Comparison of ENCODE assay signal across 15 cellular contexts in genomic region chr10:125977206-125977605, GRCh38.
DNase-seq lines count a peak whose midpoint lies in the region; ATAC-seq and TF ChIP-seq lines count a peak whose summit lies in the region.
"Had no signal": no experiment of that assay in that cellular context is flagged by ENCODE, and none has a peak within 500 bp of the region (broad histone marks: within the 10 kb centered on the region; RNA-seq: fewer than 3 reads in every experiment).

No MANE protein-coding gene starts in this region.

- no peak overlapping the region for H3K4me3 ChIP-seq in colonic mucosa
- H3K4me3 ChIP-seq: BLaER1 had no signal

- TF ChIP-seq CTCF in GM10248 (IDR thresholded peaks at IDR 0.05; ENCODE audit: control extremely low read depth, extremely low read depth, low read depth, missing control alignments) (peak; percentile 12), WTC11 (IDR thresholded peaks at IDR 0.05) (peak; percentile 10; the same call in 1 of the 2 replicates), colonic mucosa (IDR thresholded peaks at IDR 0.05) (no peak)

- peaks cover 17% of the 10 kb centered on the region for H3K4me1 Mint-ChIP-seq in WTC11
- H3K4me1 Mint-ChIP-seq in activated T-cell treated with anti-CD3 and anti-CD28 coated beads, Interleukin-2, amount 50 U/mL, for 4 hours (ENCODE audit: low read depth) = no peaks in the 10 kb centered on the region
- H3K4me1 Mint-ChIP-seq: activated naive CD8-positive, alpha-beta T cell treated with anti-CD3 and anti-CD28 coated beads, Interleukin-2, amount 50 U/mL, for 24 hours had no signal

- H3K27me3 Mint-ChIP-seq in WTC11 (ENCODE audit: low read depth) = no peaks in the 10 kb centered on the region
- peaks cover 3% of the 10 kb centered on the region for H3K27me3 Mint-ChIP-seq in activated T-cell treated with anti-CD3 and anti-CD28 coated beads, Interleukin-2, amount 50 U/mL, for 4 hours (ENCODE audit: low read depth)

- no peak overlapping the region for H3K9ac ChIP-seq in colonic mucosa (ENCODE audit: low read depth in 2 of 2, low read length in 2 of 2)
- H3K9ac ChIP-seq: BLaER1 had no signal

- no peaks in the 10 kb centered on the region for H3K27me3 ChIP-seq in colonic mucosa
- H3K27me3 ChIP-seq: BLaER1 had no signal

- peak; percentile 80 for ATAC-seq in WTC11
- no peak for ATAC-seq in activated T-cell treated with anti-CD3 and anti-CD28 coated beads, Interleukin-2, amount 50 U/mL, for 4 hours
- ATAC-seq: activated naive CD8-positive, alpha-beta T cell treated with anti-CD3 and anti-CD28 coated beads, Interleukin-2, amount 50 U/mL, for 24 hours; left lobe of liver had no signal

- H3K9me3 ChIP-seq in colonic mucosa = no peaks in the 10 kb centered on the region
- H3K9me3 ChIP-seq: BLaER1 had no signal

- no peak overlapping the region for H3K27ac ChIP-seq in colonic mucosa
- H3K27ac ChIP-seq: BLaER1 had no signal

- CTCF ChIA-PET in GM10248 (lab: Yijun Ruan, JAX) (interaction anchor here (1.0 to 2.0 kb wide), 3 partner anchors 43 to 527 kb away, joined by 3 to 7 read pairs (median 3); no protein-coding TSS in a partner anchor), WTC11 (lab: Charles Lee) (interaction anchor here (0.7 to 3.6 kb wide), 17 partner anchors 8 to 621 kb away, joined by 3 to 46 read pairs (median 4); partner anchors contain the start of genes ADAM12 and DHX32)

- H3K9me3 Mint-ChIP-seq in WTC11 = peaks cover 5% of the 10 kb centered on the region
- H3K9me3 Mint-ChIP-seq in activated T-cell treated with anti-CD3 and anti-CD28 coated beads, Interleukin-2, amount 50 U/mL, for 4 hours = no peaks in the 10 kb centered on the region
- H3K9me3 Mint-ChIP-seq: activated naive CD8-positive, alpha-beta T cell treated with anti-CD3 and anti-CD28 coated beads, Interleukin-2, amount 50 U/mL, for 24 hours; natural killer cell treated with Interleukin-12 subunit alpha and Interleukin-12 subunit beta and Interleukin-15 and Interleukin-18, amount 100 ng/mL, for 72 hours had no signal

- intact Hi-C loops in colonic mucosa (cut with DNase I) (no loop called here), posterior vena cava (cut with DNase I) (no loop called here)

- no peaks in the 10 kb centered on the region for H3K36me3 ChIP-seq in colonic mucosa
- H3K36me3 ChIP-seq: BLaER1 had no signal

- in situ Hi-C loops in KBM-7 (cut with MboI; ENCODE audit: low pct_unique_long_range_greater_than_20kb, low sequenced_read_pairs) = loop anchor here (25.0 kb wide), 1 partner anchor 535 kb away; no protein-coding TSS in a partner anchor

- no peak overlapping the region for H3K4me3 Mint-ChIP-seq in WTC11
- no peak overlapping the region for H3K4me3 Mint-ChIP-seq in activated T-cell treated with anti-CD3 and anti-CD28 coated beads, Interleukin-2, amount 50 U/mL, for 4 hours
- H3K4me3 Mint-ChIP-seq: activated naive CD8-positive, alpha-beta T cell treated with anti-CD3 and anti-CD28 coated beads, Interleukin-2, amount 50 U/mL, for 24 hours; natural killer cell treated with Interleukin-12 subunit alpha and Interleukin-12 subunit beta and Interleukin-15 and Interleukin-18, amount 100 ng/mL, for 72 hours had no signal

- no peaks in the 10 kb centered on the region for H3K36me3 Mint-ChIP-seq in WTC11
- H3K36me3 Mint-ChIP-seq in activated T-cell treated with anti-CD3 and anti-CD28 coated beads, Interleukin-2, amount 50 U/mL, for 4 hours (ENCODE audit: insufficient read depth) = no peaks in the 10 kb centered on the region
- H3K36me3 Mint-ChIP-seq: natural killer cell treated with Interleukin-12 subunit alpha and Interleukin-12 subunit beta and Interleukin-15 and Interleukin-18, amount 100 ng/mL, for 72 hours had no signal

- no peak overlapping the region for H3K27ac Mint-ChIP-seq in WTC11
- H3K27ac Mint-ChIP-seq: activated naive CD8-positive, alpha-beta T cell treated with anti-CD3 and anti-CD28 coated beads, Interleukin-2, amount 50 U/mL, for 24 hours; natural killer cell treated with Interleukin-12 subunit alpha and Interleukin-12 subunit beta and Interleukin-15 and Interleukin-18, amount 100 ng/mL, for 72 hours had no signal

- POLR2A ChIA-PET in GM10248 (lab: Yijun Ruan, JAX) (no interaction called here), WTC11 (lab: Charles Lee) (interaction anchor here (0.8 to 1.0 kb wide), 2 partner anchors 16 to 189 kb away, joined by 3 read pairs; no protein-coding TSS in a partner anchor)

- H3K4me1 ChIP-seq in colonic mucosa = no peaks in the 10 kb centered on the region
- H3K4me1 ChIP-seq: BLaER1 had no signal

- DNase-seq in GM10248 (ENCODE audit: extremely low spot score) = no peak
- DNase-seq in KBM-7 = peak; percentile 48
- peak; percentile 35 for DNase-seq in WTC11 (ENCODE audit: low spot score)
- peak; percentile 7 for DNase-seq in iris pigment epithelial cell (ENCODE audit: low read depth)
- DNase-seq in colonic mucosa = no peak
- DNase-seq in posterior vena cava (ENCODE audit: low spot score) = no peak
- DNase-seq in inferior parietal cortex (ENCODE audit: extremely low spot score) = no peak
- no peak for DNase-seq in activated T-cell treated with anti-CD3 and anti-CD28 coated beads, Interleukin-2, amount 50 U/mL, for 4 hours
- DNase-seq: activated naive CD8-positive, alpha-beta T cell treated with anti-CD3 and anti-CD28 coated beads, Interleukin-2, amount 50 U/mL, for 24 hours; NCI-H1417; NCI-H524; SHP77 treated with DMSO at 0.1 percent for 48 hours had no signal

TF ChIP-seq in WTC11, 78 proteins besides CTCF, POLR2A, EP300 and RAD21:
- TF ChIP-seq KAT7 (CRISPR knock-in tag; IDR thresholded peaks at IDR 0.05; ENCODE audit: borderline replicate concordance) (no peak), USF2 (CRISPR knock-in tag; IDR thresholded peaks at IDR 0.05) (no peak), ZBTB43 (CRISPR knock-in tag; IDR thresholded peaks at IDR 0.05) (no peak)

Comparison
In these comparisons a context has a peak if more than half of its experiments do, and no peak if none do; other contexts are left out.
1. DNase-seq: peak in KBM-7 (single experiment), WTC11 (single experiment) and iris pigment epithelial cell (single experiment); none in GM10248 (single experiment), colonic mucosa (single experiment), posterior vena cava (single experiment), inferior parietal cortex (single experiment) and activated T-cell treated with anti-CD3 and anti-CD28 coated beads, Interleukin-2, amount 50 U/mL, for 4 hours (single experiment).